16 cellular contexts compared by ENCODE assay signal in the genomic region with DNA sequence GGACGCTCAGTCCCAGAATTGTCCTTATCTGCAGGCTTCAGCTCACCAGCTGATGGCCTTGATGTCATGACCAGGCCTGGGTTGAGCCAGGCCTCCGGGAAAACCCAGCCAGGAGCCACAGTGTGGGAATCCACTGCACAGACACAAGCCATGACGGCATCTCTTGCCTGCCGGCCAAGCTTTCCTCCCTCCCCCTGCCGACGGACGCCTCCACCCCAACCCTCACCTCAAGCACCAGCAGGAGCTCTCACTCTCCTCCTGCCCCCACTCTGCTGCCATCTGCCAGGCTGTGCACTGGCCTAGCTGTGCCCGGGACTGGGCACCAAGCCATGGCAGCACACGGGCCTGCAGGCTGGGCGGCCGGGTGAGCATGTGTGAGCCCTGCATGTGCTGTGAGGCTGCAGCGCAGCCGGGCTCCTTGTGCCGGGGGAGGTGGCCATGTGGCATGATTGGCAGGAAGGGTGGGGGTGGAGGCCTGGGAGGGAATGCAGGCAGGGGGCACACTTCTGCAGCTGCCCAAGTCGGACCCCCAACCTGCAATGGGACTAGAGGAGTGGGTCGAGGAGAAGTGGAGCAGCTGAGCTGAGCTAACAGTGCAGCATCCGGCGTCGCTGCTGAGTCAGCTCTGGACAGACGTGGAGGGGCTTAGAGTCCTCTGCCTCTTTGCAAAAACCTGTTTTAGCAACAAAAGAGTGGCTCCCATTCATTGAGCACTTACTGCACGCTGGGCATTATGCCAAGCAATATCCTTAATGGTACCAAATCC.
DNase-seq lines count a peak whose midpoint lies in the region; ATAC-seq and TF ChIP-seq lines count a peak whose summit lies in the region.
"Had no signal": no experiment of that assay in that cellular context is flagged by ENCODE, and none has a peak within 500 bp of the region (broad histone marks: within the 10 kb centered on the region; RNA-seq: fewer than 3 reads in every experiment).

No MANE protein-coding gene starts in this region.

- H3K36me3 ChIP-seq in HAP-1 (replicated peaks), result no peaks in the 10 kb centered on the region
- H3K36me3 ChIP-seq in OCI-LY7 (ENCODE audit: insufficient read depth, low read length), result no peaks in the 10 kb centered on the region
- H3K36me3 ChIP-seq in CD8-positive, alpha-beta memory T cell (ENCODE audit: insufficient read depth, low read length), result no peaks in the 10 kb centered on the region
- H3K36me3 ChIP-seq: tibial nerve had no signal

- in situ Hi-C loops in HAP-1 (cut with MboI; ENCODE audit: low sequenced_read_pairs), result no loop called here

- H2AFZ ChIP-seq in OCI-LY7 (ENCODE audit: low read length), result no peak overlapping the region

- no peak overlapping the region for H3K27ac Mint-ChIP-seq in CD8-positive, alpha-beta memory T cell
- H3K27ac Mint-ChIP-seq: activated CD8-positive, alpha-beta memory T cell treated with anti-CD3 and anti-CD28 coated beads, Interleukin-2, amount 10 ng/mL, durations not matched to agents 7 days and 5 days; activated naive CD8-positive, alpha-beta T cell had no signal

- no peak overlapping the region for H3K4me2 ChIP-seq in OCI-LY7 (ENCODE audit: low read length)

- no TSS peak for BruUV-seq in OCI-LY7 (replicated peaks; lab: Mats Ljungman, UMichigan)

- H3K27me3 ChIP-seq in HAP-1 (ENCODE audit: low read depth), result no peaks in the 10 kb centered on the region; the same call in 1 of the 2 replicates
- no peaks in the 10 kb centered on the region for H3K27me3 ChIP-seq in CD8-positive, alpha-beta memory T cell (ENCODE audit: insufficient read depth, low read length, poor library complexity, severe bottlenecking)
- H3K27me3 ChIP-seq: tibial nerve had no signal

- TF ChIP-seq CTCF in fibroblast of pulmonary artery (IDR thresholded peaks at IDR 0.05; ENCODE audit: low read length, missing control alignments), result no peak
- no peak for TF ChIP-seq CTCF in OCI-LY7 (conservative IDR thresholded peaks at IDR 0.05; ENCODE audit: low read length)

- peaks cover 5 to 16% (median 11%) of the 10 kb centered on the region in 5 donors for H3K9me3 Mint-ChIP-seq in CD8-positive, alpha-beta memory T cell

- no peak overlapping the region for H3K4me3 ChIP-seq in fibroblast of pulmonary artery (replicated peaks; ENCODE audit: low read depth, low read length)
- H3K4me3 ChIP-seq in HAP-1, result no peak overlapping the region
- no peak overlapping the region for H3K4me3 ChIP-seq in OCI-LY7 (ENCODE audit: low read depth, low read length, poor library complexity, severe bottlenecking)
- no peak overlapping the region for H3K4me3 ChIP-seq in CD8-positive, alpha-beta memory T cell (ENCODE audit: low read length)
- H3K4me3 ChIP-seq: SK-N-MC, tibial nerve had no signal

- no peak overlapping the region for H3K27ac ChIP-seq in OCI-LY7 (ENCODE audit: low read depth, low read length, poor library complexity, severe bottlenecking)
- no peak overlapping the region for H3K27ac ChIP-seq in CD8-positive, alpha-beta memory T cell (ENCODE audit: low read depth, low read length)
- H3K27ac ChIP-seq: SK-N-MC, tibial nerve had no signal

- H3K79me2 ChIP-seq in OCI-LY7 (ENCODE audit: insufficient read depth, low read depth, low read length), result no peaks in the 10 kb centered on the region

- H4K20me1 ChIP-seq in OCI-LY7 (ENCODE audit: insufficient read depth, low read length), result no peaks in the 10 kb centered on the region

- H3K9me2 ChIP-seq in OCI-LY7 (ENCODE audit: insufficient read depth, low read length), result no peaks in the 10 kb centered on the region

- peaks cover 0 to 1% of the 10 kb centered on the region in 2 donors for H3K27me3 Mint-ChIP-seq in CD8-positive, alpha-beta memory T cell
- H3K27me3 Mint-ChIP-seq: activated CD8-positive, alpha-beta memory T cell treated with anti-CD3 and anti-CD28 coated beads, Interleukin-2, amount 10 ng/mL, durations not matched to agents 7 days and 5 days had no signal

- ATAC-seq in HG02759 (IDR thresholded peaks at IDR 0.05; ENCODE audit: unreplicated experiment), result no peak
- ATAC-seq: activated CD8-positive, alpha-beta memory T cell treated with anti-CD3 and anti-CD28 coated beads, Interleukin-2, amount 10 ng/mL, durations not matched to agents 7 days and 5 days had no signal

- no peaks in the 10 kb centered on the region for H3K36me3 Mint-ChIP-seq in CD8-positive, alpha-beta memory T cell
- H3K36me3 Mint-ChIP-seq: activated CD8-positive, alpha-beta memory T cell treated with anti-CD3 and anti-CD28 coated beads, Interleukin-2, amount 10 ng/mL, durations not matched to agents 7 days and 5 days; activated naive CD8-positive, alpha-beta T cell had no signal

- CTCF ChIA-PET in OCI-LY7 (lab: Charles Lee; ENCODE audit: unreplicated experiment), result no interaction called here
- CTCF ChIA-PET in CD8-positive, alpha-beta memory T cell (lab: Charles Lee), result interaction anchor here (1.0 kb wide), 1 partner anchor 48 kb away, joined by 3 read pairs; no protein-coding TSS in a partner anchor

- H3K4me3 Mint-ChIP-seq in CD8-positive, alpha-beta memory T cell, result no peak overlapping the region
- H3K4me3 Mint-ChIP-seq: activated CD8-positive, alpha-beta memory T cell treated with anti-CD3 and anti-CD28 coated beads, Interleukin-2, amount 10 ng/mL, durations not matched to agents 7 days and 5 days; activated naive CD8-positive, alpha-beta T cell had no signal

- H3K9me3 ChIP-seq in HAP-1 (no peaks in the 10 kb centered on the region), OCI-LY7 (ENCODE audit: low read length) (no peaks in the 10 kb centered on the region)
- no peaks in the 10 kb centered on the region for H3K9me3 ChIP-seq in CD8-positive, alpha-beta memory T cell (ENCODE audit: low read length)

- H3K4me1 Mint-ChIP-seq in CD8-positive, alpha-beta memory T cell, result no peaks in the 10 kb centered on the region
- H3K4me1 Mint-ChIP-seq: activated CD8-positive, alpha-beta memory T cell treated with anti-CD3 and anti-CD28 coated beads, Interleukin-2, amount 10 ng/mL, durations not matched to agents 7 days and 5 days had no signal

- intact Hi-C loops in posterior cingulate gyrus (cut with DNase I) (no loop called here), OCI-LY7 (cut with micrococcal nuclease; ENCODE audit: unreplicated experiment) (no loop called here)

- DNase-seq in H4 (ENCODE audit: low spot score) (peak; percentile 14), NCI-H446 treated with DMSO at 0.1 percent for 48 hours (lab: John Stamatoyannopoulos, UW) (peak; percentile 87), fibroblast of pulmonary artery (ENCODE audit: low read depth) (peak; percentile 28), posterior cingulate gyrus (peak; percentile 35 to 95 (median 60)), HAP-1 (ENCODE audit: low spot score in 2 of 2) (no peak), OCI-LY7 (ENCODE audit: low spot score) (no peak)
- DNase-seq in CD8-positive, alpha-beta memory T cell, result no peak
- DNase-seq: activated CD8-positive, alpha-beta memory T cell treated with anti-CD3 and anti-CD28 coated beads, Interleukin-2, amount 10 ng/mL, durations not matched to agents 7 days and 5 days; DND-41; mammary epithelial cell; NCI-H1436; stimulated activated CD4-positive, alpha-beta T cell treated with anti-CD3 and anti-CD28 coated beads, Interleukin-15, amount 100 ng/mL, for 24 hours had no signal

- POLR2A ChIA-PET in OCI-LY7 (lab: Charles Lee), result no interaction called here
- POLR2A ChIA-PET in CD8-positive, alpha-beta memory T cell (lab: Charles Lee), result no interaction called here

- H3K4me1 ChIP-seq in HAP-1 (no peaks in the 10 kb centered on the region), OCI-LY7 (ENCODE audit: insufficient read depth, low read length, poor library complexity, severe bottlenecking) (no peaks in the 10 kb centered on the region)
- H3K4me1 ChIP-seq in CD8-positive, alpha-beta memory T cell (ENCODE audit: insufficient read depth, low read length), result no peaks in the 10 kb centered on the region
- H3K4me1 ChIP-seq: tibial nerve had no signal

Comparison
In these comparisons a context has a peak if more than half of its experiments do, and no peak if none do; other contexts are left out.
1. DNase-seq: peak in H4 (single experiment), NCI-H446 treated with DMSO at 0.1 percent for 48 hours (single experiment), fibroblast of pulmonary artery (single experiment) and posterior cingulate gyrus (10 of 10); none in HAP-1 (0 of 2), OCI-LY7 (single experiment) and CD8-positive, alpha-beta memory T cell (0 of 5).